In the genomic region with DNA sequence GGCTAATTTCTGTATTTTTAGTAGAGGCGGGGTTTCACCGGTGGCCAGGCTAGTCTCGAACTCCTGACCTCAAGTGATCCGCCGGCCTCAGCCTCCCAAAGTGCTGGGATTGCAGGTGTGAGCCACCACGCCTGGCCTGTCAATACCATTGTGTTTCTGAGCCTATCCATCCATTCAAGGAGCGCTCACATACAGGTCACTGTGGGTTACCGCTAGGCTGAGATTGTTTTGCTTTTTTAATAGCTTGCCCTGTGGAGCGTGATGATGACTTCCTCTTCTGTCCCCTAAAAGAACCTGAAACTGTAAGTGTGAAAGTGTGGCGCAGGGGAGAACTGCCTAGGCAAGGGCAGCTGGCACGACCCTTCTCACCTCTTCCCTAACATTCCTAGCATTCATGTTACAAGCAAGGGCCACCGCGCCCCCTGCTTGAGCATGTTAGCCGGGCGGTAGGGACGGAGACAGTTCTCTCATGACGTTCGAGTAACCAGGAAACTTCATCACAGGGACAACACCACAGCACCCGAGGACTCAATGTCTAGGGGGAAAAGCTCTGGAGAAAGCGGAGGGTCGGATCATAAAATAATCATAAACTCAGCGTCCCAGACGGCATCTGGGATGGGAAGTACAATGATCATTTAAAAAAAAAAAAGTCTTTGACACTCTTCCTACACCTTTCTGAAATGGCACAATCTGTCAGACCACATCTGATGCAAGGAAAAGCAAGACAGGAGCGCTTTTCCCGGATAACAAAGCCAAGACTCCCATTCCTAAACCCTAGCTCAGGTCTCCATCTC, we compare ENCODE assay signal across 8 cellular contexts. TPM values are rescaled to one million over a fixed set of nuclear protein-coding genes. Genes with fewer than 3 reads are reported as not detected.
DNase-seq lines count a peak whose midpoint lies in the region; ATAC-seq, FAIRE-seq and TF ChIP-seq lines count a peak whose summit lies in the region.

No MANE protein-coding gene starts in this region.

- intact Hi-C loops in activated B cell treated with CpG ODN at 0.5 μM for 24 hours (cut with micrococcal nuclease) (loop anchor here (1.0 to 5.0 kb wide), 5 partner anchors 17 to 1137 kb away; partner anchors contain the start of genes MCCC1 and PSMD2), spleen (cut with DNase I; ENCODE audit: low total_unique reads) (no loop called here)

- H3K4me1 ChIP-seq in spleen, result peaks cover 0 to 29% (median 17%) of the 10 kb centered on the region in 6 donors

- no peak for FAIRE-seq in HTR-8/SVneo (lab: Jason Lieb, UNC)

- no peak overlapping the region for H3K27ac ChIP-seq in spleen

- TF ChIP-seq POLR2A in GM18951 (IDR thresholded peaks at IDR 0.05; ENCODE audit: extremely low read depth, insufficient read depth, insufficient read length) (peak; percentile 13), spleen (IDR thresholded peaks at IDR 0.05) (no peak)

- ATAC-seq in HG03066 (IDR thresholded peaks at IDR 0.05; ENCODE audit: low read depth, unreplicated experiment) (peak; percentile 63), activated B cell treated with CpG ODN at 0.5 μM for 24 hours (ENCODE audit: low read depth) (peak; percentile 78)

- peaks cover 3% of the 10 kb centered on the region for H3K9me3 Mint-ChIP-seq in activated B cell treated with CpG ODN at 0.5 μM for 24 hours

- peaks cover 48% of the 10 kb centered on the region for H3K27me3 Mint-ChIP-seq in activated B cell treated with CpG ODN at 0.5 μM for 24 hours

- POLR2A ChIA-PET in activated B cell treated with CpG ODN at 0.5 μM for 24 hours (lab: Charles Lee), result interaction anchor here (0.7 to 1.3 kb wide), 4 partner anchors 9 to 266 kb away, joined by 3 to 4 read pairs (median 3); partner anchors contain the start of genes MCCC1 and MCF2L2

- no peaks in the 10 kb centered on the region for H3K36me3 ChIP-seq in spleen

- in situ Hi-C loops in GM18951 (cut with MboI; ENCODE audit: low sequenced_read_pairs, unreplicated experiment), result no loop called here

- H3K9me3 ChIP-seq in spleen, result peaks cover 0 to 14% (median 0%) of the 10 kb centered on the region in 8 donors

- DNase-seq in CD1c-positive myeloid dendritic cell (ENCODE audit: extremely low spot score), result peak; percentile 67
- DNase-seq in activated B cell treated with CpG ODN at 0.5 μM for 24 hours, result peak; percentile 36
- peak; percentile 83 for DNase-seq in spleen
- DNase-seq in HTR-8/SVneo (ENCODE audit: insufficient read length, low spot score), result no peak
- DNase-seq in NCI-H524 treated with DMSO at 0.1 percent for 48 hours (lab: John Stamatoyannopoulos, UW), result no peak

- H3K36me3 Mint-ChIP-seq in activated B cell treated with CpG ODN at 0.5 μM for 24 hours (ENCODE audit: low read depth), result no peaks in the 10 kb centered on the region

- H3K4me3 Mint-ChIP-seq in activated B cell treated with CpG ODN at 0.5 μM for 24 hours, result peak overlapping the region; percentile 81

- H3K27me3 ChIP-seq in spleen (replicated peaks in 1 of 7), result peaks cover 0 to 85% (median 25%) of the 10 kb centered on the region in 7 donors

- CTCF ChIA-PET in activated B cell treated with CpG ODN at 0.5 μM for 24 hours (lab: Charles Lee), result interaction anchor here (1.2 kb wide), 2 partner anchors 22 to 221 kb away, joined by 3 to 4 read pairs; no protein-coding TSS in a partner anchor

- peak overlapping the region; percentile 77 for H3K27ac Mint-ChIP-seq in activated B cell treated with CpG ODN at 0.5 μM for 24 hours

- 29 to 39% (median 33%) methylated on average over 25 of the region's 25 CpGs for WGBS in spleen, 5 donors

- TF ChIP-seq CTCF in activated B cell treated with CpG ODN at 0.5 μM for 24 hours (IDR thresholded peaks at IDR 0.05), result no peak
- no peak for TF ChIP-seq CTCF in spleen (IDR thresholded peaks at IDR 0.05 in 8 of 11, conservative IDR thresholded peaks at IDR 0.05 in 3 of 11)

- peaks cover 34% of the 10 kb centered on the region for H3K4me1 Mint-ChIP-seq in activated B cell treated with CpG ODN at 0.5 μM for 24 hours

- H3K4me3 ChIP-seq in iPS-11a (ENCODE audit: low read depth, low read length), result peak overlapping the region; percentile 53
- H3K4me3 ChIP-seq in spleen, result peak overlapping the region; percentile 45 to 77 (median 58)

RNA-seq across cellular contexts. Expression of gene LAMP3, which starts 0.8 kb away (rescaled TPM):
- total RNA-seq in activated B cell treated with CpG ODN at 0.5 μM for 24 hours, result 0.62 and 1.1 TPM in 2 replicates
- 1 to 10 TPM in 6 of 7 donors, under 1 TPM in 1; 0.51 to 6.2 (median 1.5) TPM for total RNA-seq in spleen
- polyA plus RNA-seq in spleen, result 10 to 100 TPM in 1 of 3 donors, 1 to 10 TPM in 1, under 1 TPM in 1; 0.83 to 11.1 (median 7.7) TPM

Comparison
In these comparisons a context has a peak if more than half of its experiments do, and no peak if none do; other contexts are left out.
1. DNase-seq: peak in CD1c-positive myeloid dendritic cell (single experiment), activated B cell treated with CpG ODN at 0.5 μM for 24 hours (single experiment) and spleen (single experiment); none in HTR-8/SVneo (single experiment) and NCI-H524 treated with DMSO at 0.1 percent for 48 hours (single experiment).